In the genomic region with DNA sequence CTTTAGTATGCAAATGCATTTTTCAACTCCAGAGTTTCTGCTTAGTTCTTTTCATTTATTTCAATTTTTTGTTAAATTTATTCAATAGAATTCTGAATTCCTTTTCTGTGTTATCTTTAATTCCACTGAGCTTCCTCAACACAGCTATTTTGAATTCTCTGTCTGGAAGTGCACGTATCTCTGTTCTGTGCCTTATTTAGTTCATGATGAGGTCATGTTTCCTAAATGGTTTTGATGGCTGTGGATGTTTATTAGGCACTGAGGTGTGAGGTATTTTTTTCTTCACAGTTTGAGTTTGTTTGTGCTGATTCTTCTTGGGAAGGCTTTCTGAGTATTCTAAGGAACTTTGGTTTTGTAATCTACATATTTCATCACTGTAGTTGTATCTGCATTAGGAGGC, we compare ENCODE assay signal across 4 cellular contexts.
"Had no signal": no experiment of that assay in that cellular context is flagged by ENCODE, and none has a peak within 500 bp of the region (broad histone marks: within the 10 kb centered on the region; RNA-seq: fewer than 3 reads in every experiment).

No MANE protein-coding gene starts in this region.

- DNase-seq: IMR-90 had no signal

- ATAC-seq: HepG2, K562 had no signal

- H3K27ac ChIP-seq: HL-60 had no signal

- H3K4me3 ChIP-seq: K562 had no signal
